ENCODE assay signal across 13 cellular contexts in genomic region chr11:126496576-126497403, GRCh38.
"Had no signal": no experiment of that assay in that cellular context is flagged by ENCODE, and none has a peak within 500 bp of the region (broad histone marks: within the 10 kb centered on the region; RNA-seq: fewer than 3 reads in every experiment).

No MANE protein-coding gene starts in this region.

- H3K9me3 ChIP-seq: prostate gland, right atrium auricular region, tibial artery had no signal

- H3K27ac ChIP-seq: foreskin keratinocyte, prostate gland, right atrium auricular region, tibial artery had no signal

- ATAC-seq: foreskin keratinocyte had no signal

- H3K4me3 ChIP-seq: prostate gland, right atrium auricular region, tibial artery had no signal

- H3K36me3 ChIP-seq: prostate gland, right atrium auricular region, tibial artery had no signal

- DNase-seq: activated CD4-positive, alpha-beta T cell treated with anti-CD3 and anti-CD28 coated beads for 1 hour; activated naive CD4-positive, alpha-beta T cell treated with anti-CD3 and anti-CD28 coated beads for 36 hours; activated naive CD8-positive, alpha-beta T cell treated with anti-CD3 and anti-CD28 coated beads, Interleukin-2, amount 10 ng/mL, durations not matched to agents 7 days and 5 days; activated T-cell treated with anti-CD3 and anti-CD28 coated beads, Interleukin-2, amount 50 U/mL, for 24 hours; amniotic stem cell; foreskin keratinocyte; midbrain; stimulated activated CD4-positive, alpha-beta T cell treated with anti-CD3 and anti-CD28 coated beads, Interleukin-1b, Interleukin-23, amount 100 ng/mL, for 48 hours; T-helper 1 cell; T-helper 9 cell; tibial artery had no signal

- H3K4me1 ChIP-seq: foreskin keratinocyte, prostate gland, right atrium auricular region, tibial artery had no signal

- H3K27me3 ChIP-seq: foreskin keratinocyte, right atrium auricular region had no signal
